ENCODE assay signal across 8 cellular contexts in genomic region chrX:120560405-120560841, GRCh38. TPM values are rescaled to one million over a fixed set of nuclear protein-coding genes. Genes with fewer than 3 reads are reported as not detected.
A peak's percentile ranks its signal among the peaks of the same experiment; 100 is the strongest.
DNase-seq lines count a peak whose midpoint lies in the region; TF ChIP-seq lines count a peak whose summit lies in the region.

No MANE protein-coding gene starts in this region.

- DNase-seq in ELR (ENCODE audit: low read depth): peak; percentile 47
- DNase-seq in HAP-1 (ENCODE audit: low spot score in 2 of 2): peak in 1 of 2 experiments; percentile 61
- peak; percentile 3 for DNase-seq in NCI-H2196 (lab: John Stamatoyannopoulos, UW; ENCODE audit: unreplicated experiment)
- DNase-seq in activated T-helper 1 cell treated with anti-CD3 and anti-CD28 coated beads, Interleukin-12 subunit alpha, Interleukin-12 subunit beta, Interleukin-2, Interleukin-4 antibody, amounts not matched to agents 30 ng/mL and 10 ng/mL and 1 ng/mL, durations not matched to agents 14 hours and 24 hours and 36 hours (ENCODE audit: low spot score): peak; percentile 20
- DNase-seq in fibroblast of pulmonary artery (ENCODE audit: low read depth): no peak
- DNase-seq in nucleus accumbens (lab: John Stamatoyannopoulos, UW): peak in 34 of 56 donors; percentile 2 to 80 (median 34)
- DNase-seq in COR-L47 (lab: John Stamatoyannopoulos, UW): no peak

- in situ Hi-C loops in HAP-1 (cut with MboI; ENCODE audit: low sequenced_read_pairs): loop anchor here (5.0 kb wide), 1 partner anchor 42 kb away; the partner anchor contains the start of gene MCTS1

- H3K4me1 ChIP-seq in HAP-1 (peaks cover 14% of the 10 kb centered on the region), urinary bladder (ENCODE audit: insufficient read depth) (no peaks in the 10 kb centered on the region)

- WGBS in urinary bladder: 3% methylated on average over 10 of the region's 10 CpGs

- H3K9me3 ChIP-seq in HAP-1: no peaks in the 10 kb centered on the region

- H3K9me3 Mint-ChIP-seq in activated T-helper 1 cell treated with anti-CD3 and anti-CD28 coated beads, Interleukin-12 subunit alpha, Interleukin-12 subunit beta, Interleukin-2, Interleukin-4 antibody, amounts not matched to agents 30 ng/mL and 10 ng/mL and 1 ng/mL, durations not matched to agents 14 hours and 24 hours and 36 hours: no peaks in the 10 kb centered on the region

- intact Hi-C loops in activated T-helper 1 cell treated with anti-CD3 and anti-CD28 coated beads, Interleukin-12 subunit alpha, Interleukin-12 subunit beta, Interleukin-2, Interleukin-4 antibody, amounts not matched to agents 30 ng/mL and 10 ng/mL and 1 ng/mL, durations not matched to agents 14 hours and 24 hours and 36 hours (cut with micrococcal nuclease): loop anchor here (2.0 to 5.0 kb wide), 5 partner anchors 192 to 747 kb away; partner anchors contain the start of genes NDUFA1, RNF113A and ZBTB33

- H3K27ac Mint-ChIP-seq in activated T-helper 1 cell treated with anti-CD3 and anti-CD28 coated beads, Interleukin-12 subunit alpha, Interleukin-12 subunit beta, Interleukin-2, Interleukin-4 antibody, amounts not matched to agents 30 ng/mL and 10 ng/mL and 1 ng/mL, durations not matched to agents 14 hours and 24 hours and 36 hours: peak overlapping the region; percentile 97

- no peaks in the 10 kb centered on the region for H3K27me3 Mint-ChIP-seq in activated T-helper 1 cell treated with anti-CD3 and anti-CD28 coated beads, Interleukin-12 subunit alpha, Interleukin-12 subunit beta, Interleukin-2, Interleukin-4 antibody, amounts not matched to agents 30 ng/mL and 10 ng/mL and 1 ng/mL, durations not matched to agents 14 hours and 24 hours and 36 hours (ENCODE audit: insufficient read depth)

- H3K27ac ChIP-seq in urinary bladder (ENCODE audit: low read depth): peak overlapping the region; percentile 44

- peak overlapping the region; percentile 99 for H3K4me3 Mint-ChIP-seq in activated T-helper 1 cell treated with anti-CD3 and anti-CD28 coated beads, Interleukin-12 subunit alpha, Interleukin-12 subunit beta, Interleukin-2, Interleukin-4 antibody, amounts not matched to agents 30 ng/mL and 10 ng/mL and 1 ng/mL, durations not matched to agents 14 hours and 24 hours and 36 hours

- no peaks in the 10 kb centered on the region for H3K27me3 ChIP-seq in HAP-1 (ENCODE audit: low read depth)

- H3K4me1 Mint-ChIP-seq in activated T-helper 1 cell treated with anti-CD3 and anti-CD28 coated beads, Interleukin-12 subunit alpha, Interleukin-12 subunit beta, Interleukin-2, Interleukin-4 antibody, amounts not matched to agents 30 ng/mL and 10 ng/mL and 1 ng/mL, durations not matched to agents 14 hours and 24 hours and 36 hours (ENCODE audit: low read depth): peaks cover 31% of the 10 kb centered on the region

- H3K36me3 Mint-ChIP-seq in activated T-helper 1 cell treated with anti-CD3 and anti-CD28 coated beads, Interleukin-12 subunit alpha, Interleukin-12 subunit beta, Interleukin-2, Interleukin-4 antibody, amounts not matched to agents 30 ng/mL and 10 ng/mL and 1 ng/mL, durations not matched to agents 14 hours and 24 hours and 36 hours (ENCODE audit: low read depth): peaks cover 5% of the 10 kb centered on the region

- no peak for TF ChIP-seq CTCF in fibroblast of pulmonary artery (IDR thresholded peaks at IDR 0.05; ENCODE audit: low read length, missing control alignments)

- peak overlapping the region; percentile 73 for H3K4me3 ChIP-seq in HAP-1
- peak overlapping the region; percentile 83 for H3K4me3 ChIP-seq in fibroblast of pulmonary artery (replicated peaks; ENCODE audit: low read depth, low read length)
- H3K4me3 ChIP-seq in urinary bladder (ENCODE audit: low read depth, low read length): peak overlapping the region; percentile 51

- H3K36me3 ChIP-seq in HAP-1 (replicated peaks) (peaks cover 17% of the 10 kb centered on the region), urinary bladder (ENCODE audit: insufficient read depth) (no peaks in the 10 kb centered on the region)

RNA-seq across cellular contexts. Expression of gene CUL4B, which starts 0.3 kb away (rescaled TPM):
- 25.2 and 26.5 TPM in 2 replicates for total RNA-seq in activated T-helper 1 cell treated with anti-CD3 and anti-CD28 coated beads, Interleukin-12 subunit alpha, Interleukin-12 subunit beta, Interleukin-2, Interleukin-4 antibody, amounts not matched to agents 30 ng/mL and 10 ng/mL and 1 ng/mL, durations not matched to agents 14 hours and 24 hours and 36 hours
- 70.6 TPM for total RNA-seq in urinary bladder
- 25.6 TPM for polyA plus RNA-seq in urinary bladder

RNA-seq across cellular contexts. Expression of gene MCTS1, which starts 43.5 kb away (rescaled TPM):
- total RNA-seq in activated T-helper 1 cell treated with anti-CD3 and anti-CD28 coated beads, Interleukin-12 subunit alpha, Interleukin-12 subunit beta, Interleukin-2, Interleukin-4 antibody, amounts not matched to agents 30 ng/mL and 10 ng/mL and 1 ng/mL, durations not matched to agents 14 hours and 24 hours and 36 hours: 67.3 and 70.1 TPM in 2 replicates
- 44.1 TPM for total RNA-seq in urinary bladder
- polyA plus RNA-seq in urinary bladder: 30.0 TPM

Comparison
In these comparisons a context has a peak if more than half of its experiments do, and no peak if none do; other contexts are left out.
1. DNase-seq: peak in ELR (single experiment), NCI-H2196 (single experiment), activated T-helper 1 cell treated with anti-CD3 and anti-CD28 coated beads, Interleukin-12 subunit alpha, Interleukin-12 subunit beta, Interleukin-2, Interleukin-4 antibody, amounts not matched to agents 30 ng/mL and 10 ng/mL and 1 ng/mL, durations not matched to agents 14 hours and 24 hours and 36 hours (single experiment) and nucleus accumbens (34 of 56); none in fibroblast of pulmonary artery (single experiment) and COR-L47 (single experiment).
2. Peak in every context shown above with its lines, with median percentiles within 50 percentile points of each other: H3K4me3 ChIP-seq.